In genomic region chr7:129612112-129613015, GRCh38 we compare ENCODE assay signal across 8 cellular contexts. TPM values are rescaled to one million over a fixed set of nuclear protein-coding genes. Genes with fewer than 3 reads are reported as not detected.
DNase-seq lines count a peak whose midpoint lies in the region; ATAC-seq, FAIRE-seq and TF ChIP-seq lines count a peak whose summit lies in the region.

No MANE protein-coding gene starts in this region.

- POLR2A ChIA-PET in CD8-positive, alpha-beta memory T cell (lab: Charles Lee), result interaction anchor here (0.6 to 1.1 kb wide), 6 partner anchors 17 to 546 kb away, joined by 3 read pairs; no protein-coding TSS in a partner anchor

- H3K4me2 ChIP-seq in Karpas-422 (ENCODE audit: low read depth, low read length, poor library complexity, severe bottlenecking), result peak overlapping the region; percentile 93
- peak overlapping the region; percentile 89 for H3K4me2 ChIP-seq in mammary epithelial cell (ENCODE audit: insufficient read depth, low read depth, low read length)

- in situ Hi-C loops in mammary epithelial cell (cut with MboI; ENCODE audit: low sequenced_read_pairs in 2 of 2), result no loop called here

- H3K4me1 ChIP-seq in CD8-positive, alpha-beta memory T cell (ENCODE audit: insufficient read depth, low read length), result peaks cover 53% of the 10 kb centered on the region
- H3K4me1 ChIP-seq in Karpas-422 (ENCODE audit: low read length), result peaks cover 55% of the 10 kb centered on the region
- H3K4me1 ChIP-seq in mammary epithelial cell (ENCODE audit: insufficient read depth, low read length), result peaks cover 28% of the 10 kb centered on the region

- H3K79me2 ChIP-seq in Karpas-422 (ENCODE audit: low read length) (peaks cover 68% of the 10 kb centered on the region), mammary epithelial cell (ENCODE audit: insufficient read depth, low read length) (peaks cover 76% of the 10 kb centered on the region)

- no peaks in the 10 kb centered on the region for H3K27me3 ChIP-seq in CD8-positive, alpha-beta memory T cell (ENCODE audit: insufficient read depth, low read length, poor library complexity, severe bottlenecking)
- no peaks in the 10 kb centered on the region for H3K27me3 ChIP-seq in Karpas-422 (ENCODE audit: low read length)
- H3K27me3 ChIP-seq in mammary epithelial cell (ENCODE audit: insufficient read depth, low read length), result no peaks in the 10 kb centered on the region

- no peaks in the 10 kb centered on the region for H3K9me2 ChIP-seq in Karpas-422 (replicated peaks; ENCODE audit: insufficient read depth, low read length)

- no peaks in the 10 kb centered on the region for H3K27me3 Mint-ChIP-seq in CD8-positive, alpha-beta memory T cell

- peaks cover 51 to 79% (median 67%) of the 10 kb centered on the region in 3 donors for H3K4me1 Mint-ChIP-seq in CD8-positive, alpha-beta memory T cell

- H3K4me3 Mint-ChIP-seq in CD8-positive, alpha-beta memory T cell, result peak overlapping the region; percentile 91 to 99 (median 98)

- ATAC-seq in GM21447 (IDR thresholded peaks at IDR 0.05; ENCODE audit: unreplicated experiment), result peak; percentile 11

- TF ChIP-seq POLR2A in H54 (IDR thresholded peaks at IDR 0.05; ENCODE audit: low read depth, low read length), result no peak

- H3K36me3 ChIP-seq in CD8-positive, alpha-beta memory T cell (ENCODE audit: insufficient read depth, low read length), result no peaks in the 10 kb centered on the region
- H3K36me3 ChIP-seq in Karpas-422 (ENCODE audit: insufficient read depth, low read length), result peaks cover 17% of the 10 kb centered on the region
- H3K36me3 ChIP-seq in mammary epithelial cell (ENCODE audit: insufficient read depth, low read length), result peaks cover 8% of the 10 kb centered on the region

- peak overlapping the region; percentile 83 for H3K27ac ChIP-seq in CD8-positive, alpha-beta memory T cell (ENCODE audit: low read depth, low read length)
- H3K27ac ChIP-seq in Karpas-422 (ENCODE audit: low read length) (peak overlapping the region; percentile 54), mammary epithelial cell (ENCODE audit: insufficient read depth, low read depth, low read length) (peak overlapping the region; percentile 60), skin epidermis (peak overlapping the region; percentile 85 to 98 (median 95))

- DNase-seq in CD8-positive, alpha-beta memory T cell, result peak; percentile 24 to 68 (median 38)
- DNase-seq in Karpas-422 (peak; percentile 82), T-helper 9 cell (peak; percentile 18), mammary epithelial cell (peak; percentile 22), iris pigment epithelial cell (ENCODE audit: low read depth) (peak; percentile 62), H54 (ENCODE audit: insufficient read length, low spot score) (no peak)

- H3K9ac ChIP-seq in Karpas-422 (ENCODE audit: low read length) (peak overlapping the region; percentile 94), mammary epithelial cell (ENCODE audit: insufficient read depth, low read length) (peak overlapping the region; percentile 87)

- dilution Hi-C loops in mammary epithelial cell (cut with HindIII; ENCODE audit: low sequenced_read_pairs), result no loop called here

- H2AFZ ChIP-seq in Karpas-422 (ENCODE audit: low read length), result no peak overlapping the region
- H2AFZ ChIP-seq in mammary epithelial cell (ENCODE audit: low read depth, low read length), result peak overlapping the region; percentile 94

- H3K36me3 Mint-ChIP-seq in CD8-positive, alpha-beta memory T cell, result peaks cover 0 to 27% (median 0%) of the 10 kb centered on the region in 3 donors

- peak overlapping the region; percentile 89 for H3K4me3 ChIP-seq in CD8-positive, alpha-beta memory T cell (ENCODE audit: low read length)
- H3K4me3 ChIP-seq in Karpas-422 (ENCODE audit: low read length) (peak overlapping the region; percentile 86), mammary epithelial cell (replicated peaks in 1 of 3; ENCODE audit: insufficient read depth in 1 of 3, low read depth in 2 of 3, low read length in 3 of 3) (peak overlapping the region; percentile 77 to 91 (median 87)), skin epidermis (peak overlapping the region; percentile 61 to 81 (median 72))

- H4K20me1 ChIP-seq in Karpas-422 (ENCODE audit: insufficient read depth, low read depth, low read length) (peaks cover 18% of the 10 kb centered on the region), mammary epithelial cell (ENCODE audit: insufficient read depth, low read length) (no peaks in the 10 kb centered on the region)

- peak overlapping the region; percentile 95 to 98 (median 97) for H3K27ac Mint-ChIP-seq in CD8-positive, alpha-beta memory T cell

- 0% methylated on average over 7 of the region's 64 CpGs for WGBS in mammary epithelial cell (ENCODE audit: low coverage, missing lambda C conversion rate)

- no peaks in the 10 kb centered on the region for H3K9me3 Mint-ChIP-seq in CD8-positive, alpha-beta memory T cell

- CTCF ChIA-PET in CD8-positive, alpha-beta memory T cell (lab: Charles Lee), result interaction anchor here (0.7 to 3.1 kb wide), 14 partner anchors 8 to 245 kb away, joined by 3 to 15 read pairs (median 4); partner anchors contain the start of gene STRIP2
- CTCF ChIA-PET in mammary epithelial cell (lab: Charles Lee; ENCODE audit: low non-redundant PET), result interaction anchor here (0.6 to 0.7 kb wide), 4 partner anchors 28 to 290 kb away, joined by 3 to 9 read pairs (median 5); no protein-coding TSS in a partner anchor

- intact Hi-C loops in mammary epithelial cell (cut with micrococcal nuclease), result loop anchor here (1.0 kb wide), 1 partner anchor 23 kb away; no protein-coding TSS in a partner anchor

- TF ChIP-seq CTCF in mammary epithelial cell (conservative IDR thresholded peaks at IDR 0.05 in 1 of 2, IDR thresholded peaks at IDR 0.05 in 1 of 2; ENCODE audit: extremely low read depth in 1 of 2, insufficient read depth in 1 of 2, low read depth in 1 of 2, low read length in 2 of 2), result peak; percentile 54 to 63

- BruUV-seq in mammary epithelial cell (replicated peaks; lab: Mats Ljungman, UMichigan), result no TSS peak

- no peak for FAIRE-seq in H54 (lab: Jason Lieb, UNC)

- H3K9me3 ChIP-seq in CD8-positive, alpha-beta memory T cell (ENCODE audit: low read length), result no peaks in the 10 kb centered on the region
- H3K9me3 ChIP-seq in Karpas-422 (ENCODE audit: low read length), result no peaks in the 10 kb centered on the region
- no peaks in the 10 kb centered on the region for H3K9me3 ChIP-seq in mammary epithelial cell (replicated peaks; ENCODE audit: insufficient read depth, low read length)

RNA-seq across cellular contexts. Expression of gene NRF1, which starts 0.8 kb away (rescaled TPM):
- total RNA-seq in CD8-positive, alpha-beta memory T cell, result 10 to 100 TPM; 22.6 to 23.7 TPM
- 23.3 TPM for polyA plus RNA-seq in CD8-positive, alpha-beta memory T cell
- total RNA-seq in Karpas-422 (2014; rRNA removed; shearing (Covaris generic); ENCODE audit: low replicate concordance), result 20.1 and 22.5 TPM in 2 replicates
- 10 to 100 TPM; 11.3 to 14.3 TPM for total RNA-seq in mammary epithelial cell
- 8.9 TPM for polyA plus RNA-seq in mammary epithelial cell
- 16.4 TPM for polyA minus RNA-seq in mammary epithelial cell
